19 cellular contexts compared by ENCODE assay signal in genomic region chr5:51378061-51378409, GRCh38. TPM values are rescaled to one million over a fixed set of nuclear protein-coding genes. Genes with fewer than 3 reads are reported as not detected.
DNase-seq lines count a peak whose midpoint lies in the region; ATAC-seq and TF ChIP-seq lines count a peak whose summit lies in the region.
"Had no signal": no experiment of that assay in that cellular context is flagged by ENCODE, and none has a peak within 500 bp of the region (broad histone marks: within the 10 kb centered on the region; RNA-seq: fewer than 3 reads in every experiment).

No MANE protein-coding gene starts in this region.

- no peak overlapping the region for H2BK120ac ChIP-seq in trophoblast cell (ENCODE audit: insufficient read depth, low read length, poor library complexity)

- peak overlapping the region; percentile 37 for H2BK12ac ChIP-seq in trophoblast cell (ENCODE audit: low read length)

- H3K9me2 ChIP-seq in GM23338 (ENCODE audit: insufficient read depth) (no peaks in the 10 kb centered on the region), PC-9 (ENCODE audit: insufficient read depth) (no peaks in the 10 kb centered on the region)

- peak overlapping the region; percentile 59 for H3K4me3 ChIP-seq in GM23338
- no peak overlapping the region for H3K4me3 ChIP-seq in PC-9
- H3K4me3 ChIP-seq in iPS-11a (ENCODE audit: low read depth, low read length) = peak overlapping the region; percentile 35
- H3K4me3 ChIP-seq in trophoblast cell (ENCODE audit: low read depth, low read length) = no peak overlapping the region
- H3K4me3 ChIP-seq in body of pancreas = no peak overlapping the region
- H3K4me3 ChIP-seq: GM12878 had no signal

- H3K4me1 ChIP-seq in GM23338 (ENCODE audit: insufficient read depth) (peaks cover 54% of the 10 kb centered on the region), PC-9 (replicated peaks; ENCODE audit: insufficient read depth) (no peaks in the 10 kb centered on the region; the same call in 1 of the 2 replicates), trophoblast cell (ENCODE audit: control insufficient read depth in 1 of 2, insufficient read depth in 2 of 2, low read length in 2 of 2) (peaks cover 4 to 17% of the 10 kb centered on the region in 2 experiments), body of pancreas (peaks cover 30% of the 10 kb centered on the region)
- H3K4me1 ChIP-seq: parathyroid adenoma had no signal

- CTCF ChIA-PET in PC-9 (lab: Charles Lee) = interaction anchor here (2.0 kb wide), 1 partner anchor 415 kb away, joined by 5 read pairs; no protein-coding TSS in a partner anchor

- H3K23ac ChIP-seq in trophoblast cell (ENCODE audit: low read length) = no peak overlapping the region

- no peak overlapping the region for H2AK5ac ChIP-seq in trophoblast cell (ENCODE audit: low read length)

- DNase-seq in GM23338 (ENCODE audit: low spot score) = no peak
- DNase-seq in PC-9 = no peak
- DNase-seq in trophoblast cell = no peak
- DNase-seq in iPS-NIHi11 (ENCODE audit: low spot score) = no peak
- DNase-seq in substantia nigra (lab: John Stamatoyannopoulos, UW) = no peak
- DNase-seq in body of pancreas = no peak
- no peak for DNase-seq in anterior cingulate cortex (lab: John Stamatoyannopoulos, UW)
- DNase-seq: activated naive CD8-positive, alpha-beta T cell treated with anti-CD3 and anti-CD28 coated beads, Interleukin-2, amount 10 ng/mL, durations not matched to agents 7 days and 5 days; heart right ventricle; left colon; NCI-H1048; NCI-H774; stimulated activated CD4-positive, alpha-beta T cell treated with anti-CD3 and anti-CD28 coated beads, Interleukin-2, amount 100 ng/mL, for 48 hours; T-cell had no signal

- BruUV-seq in PC-9 (replicated peaks; lab: Mats Ljungman, UMichigan) = no TSS peak

- H3K9ac ChIP-seq in trophoblast cell (ENCODE audit: low read length) = no peak overlapping the region
- H3K9ac ChIP-seq: parathyroid adenoma had no signal

- TF ChIP-seq CTCF in GM23338 (conservative IDR thresholded peaks at IDR 0.05; ENCODE audit: low read depth in 2 of 2) = no peak
- no peak for TF ChIP-seq CTCF in PC-9 (conservative IDR thresholded peaks at IDR 0.05)
- no peak for TF ChIP-seq CTCF in body of pancreas (IDR thresholded peaks at IDR 0.05)

- peaks cover 82% of the 10 kb centered on the region for H3K27me3 Mint-ChIP-seq in GM23338 (ENCODE audit: insufficient read depth, low read depth, poor library complexity)

- intact Hi-C loops in PC-9 (cut with micrococcal nuclease; ENCODE audit: unreplicated experiment) (loop anchor here (1.0 to 5.0 kb wide), 4 partner anchors 151 to 629 kb away; no protein-coding TSS in a partner anchor), body of pancreas (cut with DNase I) (no loop called here)

- POLR2A ChIA-PET in PC-9 (lab: Charles Lee; ENCODE audit: unreplicated experiment) = no interaction called here

- H3K9me3 ChIP-seq in PC-9 (ENCODE audit: insufficient read depth, low read depth) = no peaks in the 10 kb centered on the region
- H3K9me3 ChIP-seq in trophoblast cell (ENCODE audit: insufficient read depth, low read depth, low read length) = no peaks in the 10 kb centered on the region
- H3K9me3 ChIP-seq in body of pancreas = no peaks in the 10 kb centered on the region
- H3K9me3 ChIP-seq: heart right ventricle, suprapubic skin had no signal

- peaks cover 2% of the 10 kb centered on the region; the same call in 1 of the 2 replicates for H4K20me1 ChIP-seq in GM23338 (replicated peaks; ENCODE audit: insufficient read depth)
- H4K20me1 ChIP-seq in PC-9 (ENCODE audit: insufficient read depth) = no peaks in the 10 kb centered on the region

- H3K9me3 Mint-ChIP-seq in GM23338 = no peaks in the 10 kb centered on the region

- no peaks in the 10 kb centered on the region for H3K36me3 Mint-ChIP-seq in GM23338 (ENCODE audit: low read depth)

- H3K79me2 ChIP-seq in GM23338 (replicated peaks; ENCODE audit: insufficient read depth) (no peaks in the 10 kb centered on the region), PC-9 (ENCODE audit: low read depth) (no peaks in the 10 kb centered on the region), trophoblast cell (ENCODE audit: control insufficient read depth, insufficient read depth, low read length, poor library complexity) (peaks cover 10% of the 10 kb centered on the region)
- H3K79me2 ChIP-seq: parathyroid adenoma had no signal

- no peak overlapping the region for H3K27ac ChIP-seq in GM23338 (ENCODE audit: low read depth)
- H3K27ac ChIP-seq in PC-9 = no peak overlapping the region
- H3K27ac ChIP-seq in trophoblast cell (ENCODE audit: low read depth, low read length) = peak overlapping the region; percentile 14
- H3K27ac ChIP-seq in substantia nigra (ENCODE audit: low read depth, low read length, poor library complexity, severe bottlenecking) = no peak overlapping the region
- no peak overlapping the region for H3K27ac ChIP-seq in body of pancreas
- H3K27ac ChIP-seq: heart right ventricle, parathyroid adenoma, suprapubic skin had no signal

- H3K4me2 ChIP-seq in GM23338 (peak overlapping the region; percentile 86), PC-9 (peak overlapping the region; percentile 96; the same call in 1 of the 2 replicates), trophoblast cell (ENCODE audit: low read length) (peak overlapping the region; percentile 76)

- peak overlapping the region; percentile 50 for H4K8ac ChIP-seq in trophoblast cell (ENCODE audit: low read depth, low read length)

- no peak overlapping the region for H3K14ac ChIP-seq in trophoblast cell (ENCODE audit: low read length)

- no peak overlapping the region for H2BK5ac ChIP-seq in trophoblast cell (ENCODE audit: low read depth, low read length, poor library complexity)

- H3K27ac Mint-ChIP-seq in GM23338 = no peak overlapping the region
- H3K27ac Mint-ChIP-seq: T-cell had no signal

- H3K4me3 Mint-ChIP-seq in GM23338 = peak overlapping the region; percentile 69
- H3K4me3 Mint-ChIP-seq: activated naive CD8-positive, alpha-beta T cell treated with anti-CD3 and anti-CD28 coated beads, Interleukin-2, amount 10 ng/mL, durations not matched to agents 7 days and 5 days had no signal

- no CpG with 5 or more reads among the region's 12 CpGs for WGBS in trophoblast cell (ENCODE audit: extremely low coverage, insufficient coverage, insufficient read length)
- WGBS in body of pancreas, 2 donors = 8 to 9% methylated on average over 12 of the region's 12 CpGs

- no peak overlapping the region for H3K4ac ChIP-seq in trophoblast cell (ENCODE audit: low read depth, low read length)

- no peak overlapping the region; the same call in 1 of the 2 replicates for H2AFZ ChIP-seq in GM23338
- no peak overlapping the region for H2AFZ ChIP-seq in PC-9
- no peak overlapping the region for H2AFZ ChIP-seq in trophoblast cell (ENCODE audit: insufficient read depth, low read length, poor library complexity)

- H3K18ac ChIP-seq in trophoblast cell (ENCODE audit: low read length) = peak overlapping the region; percentile 54

- no peak for ATAC-seq in GM23338
- ATAC-seq in body of pancreas = no peak
- ATAC-seq: heart right ventricle, left colon, T-cell had no signal

- H3K36me3 ChIP-seq in GM23338 (ENCODE audit: insufficient read depth) (no peaks in the 10 kb centered on the region), PC-9 (ENCODE audit: low read depth) (no peaks in the 10 kb centered on the region), trophoblast cell (ENCODE audit: control insufficient read depth in 1 of 2, insufficient read depth in 2 of 2, low read length in 2 of 2) (no peaks in the 10 kb centered on the region), body of pancreas (replicated peaks in 1 of 2; ENCODE audit: insufficient read depth in 1 of 2, low read depth in 2 of 2) (no peaks in the 10 kb centered on the region)
- H3K36me3 ChIP-seq: heart right ventricle, suprapubic skin had no signal

- no peak overlapping the region for H4K91ac ChIP-seq in trophoblast cell (ENCODE audit: low read depth, low read length)

- peaks cover 21% of the 10 kb centered on the region for H3K79me1 ChIP-seq in trophoblast cell (ENCODE audit: low read length)

- no peak overlapping the region for H4K12ac ChIP-seq in trophoblast cell (ENCODE audit: low read depth, low read length)

- H3K27me3 ChIP-seq in GM23338 (ENCODE audit: insufficient read depth) (peaks cover 95% of the 10 kb centered on the region), PC-9 (ENCODE audit: insufficient read depth, low read depth) (no peaks in the 10 kb centered on the region), trophoblast cell (ENCODE audit: insufficient read depth, low read length) (no peaks in the 10 kb centered on the region), body of pancreas (peaks cover 11 to 47% of the 10 kb centered on the region in 2 donors)

- peaks cover 13% of the 10 kb centered on the region for H3F3A ChIP-seq in GM23338 (replicated peaks; ENCODE audit: low read depth)
- H3F3A ChIP-seq in PC-9 (ENCODE audit: insufficient read depth, low read depth) = no peaks in the 10 kb centered on the region

- no peak for TF ChIP-seq POLR2A in body of pancreas (IDR thresholded peaks at IDR 0.05)

- H3K4me1 Mint-ChIP-seq in GM23338 = peaks cover 65% of the 10 kb centered on the region

TF ChIP-seq in GM23338, 12 proteins besides CTCF, POLR2A, EP300 and RAD21:
- TF ChIP-seq POLR2AphosphoS5 (IDR thresholded peaks at IDR 0.05; ENCODE audit: low read depth) (no peak), EZH2 (IDR thresholded peaks at IDR 0.05; ENCODE audit: low read depth, unreplicated experiment) (peak; percentile 76)
TF ChIP-seq in GM23338: peak in this region for 1.

RNA-seq across cellular contexts. Expression of gene ISL1, which starts 5.2 kb away (rescaled TPM):
- total RNA-seq in GM23338 (2014; rRNA removed; shearing (Covaris generic)) = 0.38 and 1.8 TPM in 2 replicates
- polyA plus RNA-seq in GM23338 (2016; fragmentation: Nextera tagmentation; extraction: Ambion mirVana) = 0.50 and 0.55 TPM in 2 replicates
- total RNA-seq in PC-9 (2021) (not detected in 2 replicates), body of pancreas (1 to 10 TPM; 1.6 to 2.9 TPM)
- polyA plus RNA-seq in trophoblast cell (2013) = 65.1 and 65.4 TPM in 2 replicates
- total RNA-seq: activated naive CD8-positive, alpha-beta T cell treated with anti-CD3 and anti-CD28 coated beads, Interleukin-2, amount 10 ng/mL, durations not matched to agents 7 days and 5 days; fibroblast of lung; GM12878; heart right ventricle; T-cell had no signal
- polyA plus RNA-seq: heart right ventricle had no signal

Comparison
In these comparisons a context has a peak if more than half of its experiments do, and no peak if none do; other contexts are left out.
1. H3K4me3 ChIP-seq: peak in GM23338 (single experiment) and iPS-11a (single experiment); none in PC-9 (single experiment), trophoblast cell (single experiment) and body of pancreas (0 of 2).
2. Peak in every context shown above with its lines, with median percentiles within 50 percentile points of each other: H3K4me2 ChIP-seq.